Comparison of ENCODE assay signal across 8 cellular contexts in genomic region chr3:38346584-38347410, GRCh38. TPM values are rescaled to one million over a fixed set of nuclear protein-coding genes. Genes with fewer than 3 reads are reported as not detected.
DNase-seq lines count a peak whose midpoint lies in the region; TF ChIP-seq lines count a peak whose summit lies in the region.

TSS of gene XYLB (plus strand) at chr3:38346785. CDS start at chr3:38346869, 84 bp downstream.

- DNase-seq in GOT3 (lab: John Stamatoyannopoulos, UW) (peak; percentile 64), Kasumi-1 (lab: John Stamatoyannopoulos, UW) (peak; percentile 76), SW 1271 (lab: John Stamatoyannopoulos, UW) (peak; percentile 62 to 75), adipocyte (ENCODE audit: low read depth) (peak; percentile 96), right atrium auricular region (ENCODE audit: low spot score) (peak; percentile 80), pulmonary artery endothelial cell (ENCODE audit: low read depth, low spot score) (peak; percentile 26), uterus (peak; percentile 74 to 84)

- peak in 1 of 2 donors; percentile 40 for TF ChIP-seq POLR2A in uterus (IDR thresholded peaks at IDR 0.05)

- intact Hi-C loops in uterus (cut with DNase I; ENCODE audit: low total_unique reads): loop anchor here (5.0 kb wide), 1 partner anchor 131 kb away; no protein-coding TSS in a partner anchor

- H3K4me3 ChIP-seq in GM08714 (ENCODE audit: low read length) (peak within 1 kb of the TSS; percentile 71; the same call in 1 of the 2 replicates), adipocyte (ENCODE audit: low read length) (peak within 1 kb of the TSS; percentile 85), right atrium auricular region (peak within 1 kb of the TSS; percentile 61 to 71), uterus (peak within 1 kb of the TSS; percentile 72 to 77)

- TF ChIP-seq CTCF in right atrium auricular region (IDR thresholded peaks at IDR 0.05) (peak; percentile 70 to 97), uterus (IDR thresholded peaks at IDR 0.05) (peak; percentile 87 to 95 (median 93))

- H3K4me1 ChIP-seq in adipocyte (ENCODE audit: control insufficient read depth, insufficient read depth, low read length) (peaks cover 21% of the 10 kb centered on the region), right atrium auricular region (no peaks in the 10 kb centered on the region), uterus (peaks cover 0 to 8% of the 10 kb centered on the region in 2 donors)

- H3K36me3 ChIP-seq in adipocyte (ENCODE audit: control insufficient read depth, insufficient read depth, low read length, severe bottlenecking) (no peaks in the 10 kb centered on the region), right atrium auricular region (no peaks in the 10 kb centered on the region), uterus (no peaks in the 10 kb centered on the region)

- H3K27ac ChIP-seq in right atrium auricular region: peak within 1 kb of the TSS in 1 of 2 donors; percentile 48
- H3K27ac ChIP-seq in uterus: peak within 1 kb of the TSS; percentile 32 to 36

- peak within 1 kb of the TSS; percentile 88 for H3K9ac ChIP-seq in adipocyte (ENCODE audit: low read length)

- H3K27me3 ChIP-seq in adipocyte (replicated peaks; ENCODE audit: control insufficient read depth, insufficient read depth, low read length): no peaks in the 10 kb centered on the region
- no peaks in the 10 kb centered on the region for H3K27me3 ChIP-seq in right atrium auricular region
- no peaks in the 10 kb centered on the region for H3K27me3 ChIP-seq in uterus

- H3K9me3 ChIP-seq in adipocyte (ENCODE audit: control insufficient read depth, low read length) (no peaks in the 10 kb centered on the region), right atrium auricular region (no peaks in the 10 kb centered on the region), uterus (no peaks in the 10 kb centered on the region)

RNA-seq across cellular contexts. Expression of gene XYLB, which starts in this region (rescaled TPM):
- total RNA-seq in right atrium auricular region: under 1 TPM; 0.70 to 0.79 TPM
- total RNA-seq in pulmonary artery endothelial cell: 3.7 and 3.9 TPM in 2 replicates
- 10 to 100 TPM in 1 of 4 donors, 1 to 10 TPM in 2, under 1 TPM in 1; 0.26 to 12.7 (median 6.5) TPM for total RNA-seq in uterus

Comparison
In these comparisons a context has a peak if more than half of its experiments do, and no peak if none do; other contexts are left out.
1. Peak in DNase-seq and H3K4me3 ChIP-seq in right atrium auricular region; RNA of the gene not detected or under 1 TPM.
2. DNase-seq: peak in every context shown above with its lines; median percentile 96 in adipocyte; 80 in right atrium auricular region; 79 in uterus; 76 in Kasumi-1; 68 in SW 1271; 64 in GOT3; 26 in pulmonary artery endothelial cell.